Comparison of ENCODE assay signal across 1 cellular context in the genomic region with DNA sequence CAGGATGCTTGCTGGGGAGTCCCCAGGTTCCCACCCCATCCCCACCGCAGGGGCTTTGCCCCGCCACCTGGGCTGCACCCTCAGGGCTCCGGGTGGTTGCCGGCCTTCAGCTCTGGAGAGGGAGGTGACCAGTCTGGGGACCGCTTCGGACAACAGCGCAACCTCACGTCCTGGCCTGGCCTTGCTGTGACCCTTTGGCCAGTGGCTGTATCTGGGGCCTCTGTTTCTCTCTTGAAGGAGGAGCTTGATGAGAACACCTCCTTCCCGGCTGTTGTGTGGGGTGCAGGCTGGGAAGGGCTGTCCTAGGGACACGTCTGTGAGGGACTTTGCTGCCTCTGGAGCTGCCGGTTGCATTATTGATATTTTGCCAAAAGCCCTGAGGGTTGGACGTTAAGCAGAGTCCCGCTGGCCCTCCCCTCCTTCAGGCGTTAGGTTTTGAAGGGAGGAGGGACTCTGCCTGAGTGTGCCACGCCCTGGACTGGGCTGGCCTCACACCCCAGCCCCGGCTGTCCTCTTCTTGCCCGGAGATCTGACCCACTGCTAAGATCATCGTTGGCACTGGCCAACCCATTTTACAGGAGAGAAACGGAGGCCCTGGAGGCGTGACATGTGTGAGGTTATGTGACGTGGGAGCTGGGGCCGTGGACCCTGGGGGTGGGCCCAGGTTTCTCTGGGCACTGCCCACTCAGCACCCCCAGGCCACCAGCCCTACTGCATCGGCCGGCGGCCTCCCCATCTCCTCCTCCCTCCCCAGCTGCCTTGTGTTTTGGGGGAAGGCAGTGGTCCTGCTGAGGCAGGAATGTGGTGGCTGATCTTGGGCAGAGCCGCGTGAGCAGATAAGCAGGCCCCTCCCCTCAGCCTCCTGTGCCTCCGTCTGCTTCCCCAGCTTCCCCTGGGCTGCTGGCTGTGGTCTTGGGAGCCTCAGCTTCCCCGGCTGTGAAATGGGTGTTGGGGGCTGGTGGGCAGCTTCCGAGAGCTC.
TF ChIP-seq lines count a peak whose summit lies in the region.

No MANE protein-coding gene starts in this region.

TF ChIP-seq in HEK293, 187 proteins besides CTCF, POLR2A, EP300 and RAD21 (continued from another document and continues in another):
- TF ChIP-seq, protein P1, sequence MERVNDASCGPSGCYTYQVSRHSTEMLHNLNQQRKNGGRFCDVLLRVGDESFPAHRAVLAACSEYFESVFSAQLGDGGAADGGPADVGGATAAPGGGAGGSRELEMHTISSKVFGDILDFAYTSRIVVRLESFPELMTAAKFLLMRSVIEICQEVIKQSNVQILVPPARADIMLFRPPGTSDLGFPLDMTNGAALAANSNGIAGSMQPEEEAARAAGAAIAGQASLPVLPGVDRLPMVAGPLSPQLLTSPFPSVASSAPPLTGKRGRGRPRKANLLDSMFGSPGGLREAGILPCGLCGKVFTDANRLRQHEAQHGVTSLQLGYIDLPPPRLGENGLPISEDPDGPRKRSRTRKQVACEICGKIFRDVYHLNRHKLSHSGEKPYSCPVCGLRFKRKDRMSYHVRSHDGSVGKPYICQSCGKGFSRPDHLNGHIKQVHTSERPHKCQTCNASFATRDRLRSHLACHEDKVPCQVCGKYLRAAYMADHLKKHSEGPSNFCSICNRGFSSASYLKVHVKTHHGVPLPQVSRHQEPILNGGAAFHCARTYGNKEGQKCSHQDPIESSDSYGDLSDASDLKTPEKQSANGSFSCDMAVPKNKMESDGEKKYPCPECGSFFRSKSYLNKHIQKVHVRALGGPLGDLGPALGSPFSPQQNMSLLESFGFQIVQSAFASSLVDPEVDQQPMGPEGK (tag by site-specific recombination; IDR thresholded peaks at IDR 0.05), result peak; percentile 50; the same call in 1 of the 2 replicates
- TF ChIP-seq SP7 (tag by site-specific recombination; IDR thresholded peaks at IDR 0.05), result 0 out of 2 replicates have a peak, but pooled peaks have one; percentile 26
- no peak for TF ChIP-seq WT1 (tag by site-specific recombination; IDR thresholded peaks at IDR 0.05)
- TF ChIP-seq, protein P2, sequence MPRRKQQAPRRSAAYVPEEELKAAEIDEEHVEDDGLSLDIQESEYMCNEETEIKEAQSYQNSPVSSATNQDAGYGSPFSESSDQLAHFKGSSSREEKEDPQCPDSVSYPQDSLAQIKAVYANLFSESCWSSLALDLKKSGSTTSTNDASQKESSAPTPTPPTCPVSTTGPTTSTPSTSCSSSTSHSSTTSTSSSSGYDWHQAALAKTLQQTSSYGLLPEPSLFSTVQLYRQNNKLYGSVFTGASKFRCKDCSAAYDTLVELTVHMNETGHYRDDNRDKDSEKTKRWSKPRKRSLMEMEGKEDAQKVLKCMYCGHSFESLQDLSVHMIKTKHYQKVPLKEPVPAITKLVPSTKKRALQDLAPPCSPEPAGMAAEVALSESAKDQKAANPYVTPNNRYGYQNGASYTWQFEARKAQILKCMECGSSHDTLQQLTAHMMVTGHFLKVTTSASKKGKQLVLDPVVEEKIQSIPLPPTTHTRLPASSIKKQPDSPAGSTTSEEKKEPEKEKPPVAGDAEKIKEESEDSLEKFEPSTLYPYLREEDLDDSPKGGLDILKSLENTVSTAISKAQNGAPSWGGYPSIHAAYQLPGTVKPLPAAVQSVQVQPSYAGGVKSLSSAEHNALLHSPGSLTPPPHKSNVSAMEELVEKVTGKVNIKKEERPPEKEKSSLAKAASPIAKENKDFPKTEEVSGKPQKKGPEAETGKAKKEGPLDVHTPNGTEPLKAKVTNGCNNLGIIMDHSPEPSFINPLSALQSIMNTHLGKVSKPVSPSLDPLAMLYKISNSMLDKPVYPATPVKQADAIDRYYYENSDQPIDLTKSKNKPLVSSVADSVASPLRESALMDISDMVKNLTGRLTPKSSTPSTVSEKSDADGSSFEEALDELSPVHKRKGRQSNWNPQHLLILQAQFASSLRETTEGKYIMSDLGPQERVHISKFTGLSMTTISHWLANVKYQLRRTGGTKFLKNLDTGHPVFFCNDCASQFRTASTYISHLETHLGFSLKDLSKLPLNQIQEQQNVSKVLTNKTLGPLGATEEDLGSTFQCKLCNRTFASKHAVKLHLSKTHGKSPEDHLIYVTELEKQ (tag by site-specific recombination; IDR thresholded peaks at IDR 0.05; ENCODE audit: borderline replicate concordance), result no peak
- TF ChIP-seq ZSCAN23 (tag by site-specific recombination; IDR thresholded peaks at IDR 0.05), result no peak
- no peak for TF ChIP-seq PRDM10 (tag by site-specific recombination; IDR thresholded peaks at IDR 0.05)
- TF ChIP-seq, protein P3, sequence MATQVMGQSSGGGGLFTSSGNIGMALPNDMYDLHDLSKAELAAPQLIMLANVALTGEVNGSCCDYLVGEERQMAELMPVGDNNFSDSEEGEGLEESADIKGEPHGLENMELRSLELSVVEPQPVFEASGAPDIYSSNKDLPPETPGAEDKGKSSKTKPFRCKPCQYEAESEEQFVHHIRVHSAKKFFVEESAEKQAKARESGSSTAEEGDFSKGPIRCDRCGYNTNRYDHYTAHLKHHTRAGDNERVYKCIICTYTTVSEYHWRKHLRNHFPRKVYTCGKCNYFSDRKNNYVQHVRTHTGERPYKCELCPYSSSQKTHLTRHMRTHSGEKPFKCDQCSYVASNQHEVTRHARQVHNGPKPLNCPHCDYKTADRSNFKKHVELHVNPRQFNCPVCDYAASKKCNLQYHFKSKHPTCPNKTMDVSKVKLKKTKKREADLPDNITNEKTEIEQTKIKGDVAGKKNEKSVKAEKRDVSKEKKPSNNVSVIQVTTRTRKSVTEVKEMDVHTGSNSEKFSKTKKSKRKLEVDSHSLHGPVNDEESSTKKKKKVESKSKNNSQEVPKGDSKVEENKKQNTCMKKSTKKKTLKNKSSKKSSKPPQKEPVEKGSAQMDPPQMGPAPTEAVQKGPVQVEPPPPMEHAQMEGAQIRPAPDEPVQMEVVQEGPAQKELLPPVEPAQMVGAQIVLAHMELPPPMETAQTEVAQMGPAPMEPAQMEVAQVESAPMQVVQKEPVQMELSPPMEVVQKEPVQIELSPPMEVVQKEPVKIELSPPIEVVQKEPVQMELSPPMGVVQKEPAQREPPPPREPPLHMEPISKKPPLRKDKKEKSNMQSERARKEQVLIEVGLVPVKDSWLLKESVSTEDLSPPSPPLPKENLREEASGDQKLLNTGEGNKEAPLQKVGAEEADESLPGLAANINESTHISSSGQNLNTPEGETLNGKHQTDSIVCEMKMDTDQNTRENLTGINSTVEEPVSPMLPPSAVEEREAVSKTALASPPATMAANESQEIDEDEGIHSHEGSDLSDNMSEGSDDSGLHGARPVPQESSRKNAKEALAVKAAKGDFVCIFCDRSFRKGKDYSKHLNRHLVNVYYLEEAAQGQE (tag by site-specific recombination; IDR thresholded peaks at IDR 0.05), result no peak
- no peak for TF ChIP-seq ZNF777 (tag by site-specific recombination; IDR thresholded peaks at IDR 0.05; ENCODE audit: borderline replicate concordance)
- no peak for TF ChIP-seq BCL11B (tag by site-specific recombination; IDR thresholded peaks at IDR 0.05; ENCODE audit: low read depth)
- TF ChIP-seq, protein P4, sequence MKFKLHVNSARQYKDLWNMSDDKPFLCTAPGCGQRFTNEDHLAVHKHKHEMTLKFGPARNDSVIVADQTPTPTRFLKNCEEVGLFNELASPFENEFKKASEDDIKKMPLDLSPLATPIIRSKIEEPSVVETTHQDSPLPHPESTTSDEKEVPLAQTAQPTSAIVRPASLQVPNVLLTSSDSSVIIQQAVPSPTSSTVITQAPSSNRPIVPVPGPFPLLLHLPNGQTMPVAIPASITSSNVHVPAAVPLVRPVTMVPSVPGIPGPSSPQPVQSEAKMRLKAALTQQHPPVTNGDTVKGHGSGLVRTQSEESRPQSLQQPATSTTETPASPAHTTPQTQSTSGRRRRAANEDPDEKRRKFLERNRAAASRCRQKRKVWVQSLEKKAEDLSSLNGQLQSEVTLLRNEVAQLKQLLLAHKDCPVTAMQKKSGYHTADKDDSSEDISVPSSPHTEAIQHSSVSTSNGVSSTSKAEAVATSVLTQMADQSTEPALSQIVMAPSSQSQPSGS (tag by site-specific recombination; IDR thresholded peaks at IDR 0.05; ENCODE audit: low read depth), result no peak
- peak; percentile 56; the same call in 1 of the 2 replicates for TF ChIP-seq ZSCAN30 (tag by site-specific recombination; IDR thresholded peaks at IDR 0.05)
- TF ChIP-seq, protein P5, sequence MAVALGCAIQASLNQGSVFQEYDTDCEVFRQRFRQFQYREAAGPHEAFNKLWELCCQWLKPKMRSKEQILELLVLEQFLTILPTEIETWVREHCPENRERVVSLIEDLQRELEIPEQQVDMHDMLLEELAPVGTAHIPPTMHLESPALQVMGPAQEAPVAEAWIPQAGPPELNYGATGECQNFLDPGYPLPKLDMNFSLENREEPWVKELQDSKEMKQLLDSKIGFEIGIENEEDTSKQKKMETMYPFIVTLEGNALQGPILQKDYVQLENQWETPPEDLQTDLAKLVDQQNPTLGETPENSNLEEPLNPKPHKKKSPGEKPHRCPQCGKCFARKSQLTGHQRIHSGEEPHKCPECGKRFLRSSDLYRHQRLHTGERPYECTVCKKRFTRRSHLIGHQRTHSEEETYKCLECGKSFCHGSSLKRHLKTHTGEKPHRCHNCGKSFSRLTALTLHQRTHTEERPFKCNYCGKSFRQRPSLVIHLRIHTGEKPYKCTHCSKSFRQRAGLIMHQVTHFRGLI (tag by site-specific recombination; IDR thresholded peaks at IDR 0.05), result no peak
- TF ChIP-seq ZNF701 (tag by site-specific recombination; IDR thresholded peaks at IDR 0.05), result no peak
- 0 out of 2 replicates have a peak, but pooled peaks have one; percentile 40 for TF ChIP-seq KLF10 (tag by site-specific recombination; IDR thresholded peaks at IDR 0.05)
- no peak for TF ChIP-seq ZFP3 (tag by site-specific recombination; IDR thresholded peaks at IDR 0.05; ENCODE audit: low read depth)
- 0 out of 2 replicates have a peak, but pooled peaks have one; percentile 13 for TF ChIP-seq ZNF629 (tag by site-specific recombination; IDR thresholded peaks at IDR 0.05)
- peak; percentile 41 for TF ChIP-seq ZIC2 (tag by site-specific recombination; IDR thresholded peaks at IDR 0.05)
- no peak for TF ChIP-seq FEZF1 (tag by site-specific recombination; IDR thresholded peaks at IDR 0.05)
- no peak for TF ChIP-seq ZNF621 (tag by site-specific recombination; IDR thresholded peaks at IDR 0.05)
- TF ChIP-seq ZNF280C (tag by site-specific recombination; IDR thresholded peaks at IDR 0.05), result no peak
- peak; percentile 33; the same call in 1 of the 2 replicates for TF ChIP-seq SP2 (tag by site-specific recombination; IDR thresholded peaks at IDR 0.05)
- 0 out of 2 replicates have a peak, but pooled peaks have one; percentile 33 for TF ChIP-seq KLF1 (tag by site-specific recombination; IDR thresholded peaks at IDR 0.05)
- TF ChIP-seq, protein P6, sequence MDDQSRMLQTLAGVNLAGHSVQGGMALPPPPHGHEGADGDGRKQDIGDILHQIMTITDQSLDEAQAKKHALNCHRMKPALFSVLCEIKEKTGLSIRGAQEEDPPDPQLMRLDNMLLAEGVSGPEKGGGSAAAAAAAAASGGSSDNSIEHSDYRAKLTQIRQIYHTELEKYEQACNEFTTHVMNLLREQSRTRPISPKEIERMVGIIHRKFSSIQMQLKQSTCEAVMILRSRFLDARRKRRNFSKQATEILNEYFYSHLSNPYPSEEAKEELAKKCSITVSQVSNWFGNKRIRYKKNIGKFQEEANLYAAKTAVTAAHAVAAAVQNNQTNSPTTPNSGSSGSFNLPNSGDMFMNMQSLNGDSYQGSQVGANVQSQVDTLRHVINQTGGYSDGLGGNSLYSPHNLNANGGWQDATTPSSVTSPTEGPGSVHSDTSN (CRISPR knock-in tag; IDR thresholded peaks at IDR 0.05), result no peak
